ENCODE assay signal across 13 cellular contexts in the genomic region with DNA sequence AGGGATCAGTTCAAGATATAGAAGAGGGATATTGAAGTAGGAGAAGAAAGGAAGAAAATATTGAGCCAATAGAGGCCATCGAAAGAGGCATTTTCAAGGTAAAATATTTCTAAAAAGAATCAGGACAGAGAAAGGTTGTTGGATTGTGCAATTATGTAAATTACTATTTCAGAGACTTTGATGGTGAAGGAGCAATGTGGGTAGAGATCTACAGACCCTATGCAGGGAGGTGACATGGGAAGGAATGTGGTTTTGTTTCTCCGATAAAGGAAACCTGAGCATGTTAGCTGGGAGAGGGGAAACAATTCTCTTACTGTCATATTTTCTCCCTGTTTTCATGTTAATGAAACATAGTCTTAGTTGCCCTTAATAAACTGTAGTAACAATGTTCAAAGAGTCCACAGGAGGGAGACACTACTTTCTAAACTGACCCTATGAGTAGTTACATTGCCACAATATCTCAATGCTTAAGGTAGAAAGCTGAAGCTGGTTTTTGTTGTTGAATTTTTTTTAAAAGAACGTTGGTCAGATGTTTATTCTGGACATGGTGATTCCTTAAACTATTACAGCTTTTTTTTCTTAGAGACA.
DNase-seq lines count a peak whose midpoint lies in the region; ATAC-seq and TF ChIP-seq lines count a peak whose summit lies in the region.
"Had no signal": no experiment of that assay in that cellular context is flagged by ENCODE, and none has a peak within 500 bp of the region (broad histone marks: within the 10 kb centered on the region; RNA-seq: fewer than 3 reads in every experiment).

No MANE protein-coding gene starts in this region.

- intact Hi-C loops in breast epithelium (cut with DNase I; ENCODE audit: low total_unique reads) = no loop called here

- H3K27me3 ChIP-seq in breast epithelium = no peaks in the 10 kb centered on the region
- H3K27me3 ChIP-seq in MG63 = no peaks in the 10 kb centered on the region

- H3K27me3 Mint-ChIP-seq in type B pancreatic cell = no peaks in the 10 kb centered on the region

- no peak overlapping the region for H3K4me3 Mint-ChIP-seq in type B pancreatic cell

- H3K27ac Mint-ChIP-seq in type B pancreatic cell = no peak overlapping the region

- no peaks in the 10 kb centered on the region for H3K36me3 Mint-ChIP-seq in type B pancreatic cell

- H3K4me1 Mint-ChIP-seq in type B pancreatic cell (ENCODE audit: unreplicated experiment) = peaks cover 10% of the 10 kb centered on the region

- H3K9me3 ChIP-seq in breast epithelium (peaks cover 4 to 9% of the 10 kb centered on the region in 2 donors), MG63 (no peaks in the 10 kb centered on the region)

- in situ Hi-C loops in T47D (cut with HindIII; ENCODE audit: low pct_unique_long_range_greater_than_20kb, low sequenced_read_pairs) = no loop called here

- H3K27ac ChIP-seq in breast epithelium = no peak overlapping the region
- H3K27ac ChIP-seq: RWPE1, skin epidermis had no signal

- peak in 1 of 3 donors; percentile 26 for TF ChIP-seq CTCF in breast epithelium (IDR thresholded peaks at IDR 0.05)
- no peak for TF ChIP-seq CTCF in epithelial cell of esophagus (IDR thresholded peaks at IDR 0.05; ENCODE audit: insufficient read depth, low read depth, low read length, missing control alignments)
- peak; percentile 56 for TF ChIP-seq CTCF in type B pancreatic cell (conservative IDR thresholded peaks at IDR 0.05)

- H3K36me3 ChIP-seq in breast epithelium = no peaks in the 10 kb centered on the region
- H3K36me3 ChIP-seq in MG63 = no peaks in the 10 kb centered on the region

- H3K4me3 ChIP-seq in breast epithelium (no peak overlapping the region), epithelial cell of esophagus (ENCODE audit: low read length) (no peak overlapping the region), MG63 (no peak overlapping the region)
- H3K4me3 ChIP-seq: skin epidermis had no signal

- no peaks in the 10 kb centered on the region for H3K9me3 Mint-ChIP-seq in type B pancreatic cell

- ATAC-seq in GM21515 (IDR thresholded peaks at IDR 0.05; ENCODE audit: unreplicated experiment) = no peak

- H3K4me1 ChIP-seq in breast epithelium = no peaks in the 10 kb centered on the region

- no peak for TF ChIP-seq POLR2A in breast epithelium (IDR thresholded peaks at IDR 0.05)

- peak; percentile 3 to 12 for DNase-seq in T47D (ENCODE audit: low read depth in 1 of 2, low spot score in 1 of 2)
- no peak for DNase-seq in breast epithelium (ENCODE audit: low spot score in 2 of 2)
- peak; percentile 53 for DNase-seq in OCI-M1 (lab: John Stamatoyannopoulos, UW)
- peak; percentile 3 for DNase-seq in epithelial cell of esophagus (ENCODE audit: low read depth)
- DNase-seq in type B pancreatic cell (ENCODE audit: extremely low spot score, unreplicated experiment) = no peak
- DNase-seq in MG63 = no peak
- no peak for DNase-seq in stimulated activated CD4-positive, alpha-beta T cell treated with anti-CD3 and anti-CD28 coated beads, Interleukin-1b, Interleukin-23, amount 100 ng/mL, for 48 hours
- DNase-seq: activated gamma-delta T cell treated with Interleukin-2 at 50 U/mL for 16 hours, head of caudate nucleus, NCI-H1436 had no signal

Comparison
In these comparisons a context has a peak if more than half of its experiments do, and no peak if none do; other contexts are left out.
1. DNase-seq: peak in T47D (2 of 2), OCI-M1 (single experiment) and epithelial cell of esophagus (single experiment); none in breast epithelium (0 of 2), type B pancreatic cell (single experiment), MG63 (single experiment) and stimulated activated CD4-positive, alpha-beta T cell treated with anti-CD3 and anti-CD28 coated beads, Interleukin-1b, Interleukin-23, amount 100 ng/mL, for 48 hours (single experiment).